In the genomic region with DNA sequence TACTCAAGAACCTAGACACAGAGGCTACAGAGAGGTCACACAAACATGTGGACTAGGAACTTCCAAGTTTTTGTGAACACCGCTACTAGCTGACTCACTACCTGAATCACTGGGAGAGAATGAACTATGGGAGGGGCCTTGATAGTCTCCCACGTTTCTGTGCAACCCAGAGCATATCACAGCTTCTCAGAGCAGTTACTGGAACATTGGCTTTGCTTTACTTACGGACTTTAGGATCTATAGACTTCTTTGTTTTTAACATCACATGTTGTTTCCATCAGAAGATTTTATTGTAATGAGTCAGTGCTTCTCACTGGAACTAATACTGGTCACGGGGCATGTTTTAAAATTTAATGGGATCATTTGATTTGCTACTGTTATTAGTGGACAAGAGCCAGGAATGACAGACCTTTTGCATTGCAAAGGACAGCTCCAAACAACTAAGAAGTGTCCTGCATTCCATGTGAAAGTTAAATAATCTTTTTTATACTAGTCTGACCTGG, we compare ENCODE assay signal across 1 cellular context.
TF ChIP-seq lines count a peak whose summit lies in the region.

No MANE protein-coding gene starts in this region.

TF ChIP-seq in IMR-90, 13 proteins besides CTCF, POLR2A, EP300 and RAD21:
- TF ChIP-seq FOS (IDR thresholded peaks at IDR 0.05; ENCODE audit: low read depth, low read length) = peak; percentile 64
- no peak for TF ChIP-seq MXI1 (IDR thresholded peaks at IDR 0.05; ENCODE audit: borderline replicate concordance, low read depth, low read length)
- TF ChIP-seq RFX5 (IDR thresholded peaks at IDR 0.05; ENCODE audit: low read depth, low read length) = no peak
- no peak for TF ChIP-seq RCOR1 (IDR thresholded peaks at IDR 0.05; ENCODE audit: insufficient replicate concordance, low read length)
- TF ChIP-seq MAFK (IDR thresholded peaks at IDR 0.05; ENCODE audit: low read depth, low read length) = no peak
- TF ChIP-seq, protein P1, sequence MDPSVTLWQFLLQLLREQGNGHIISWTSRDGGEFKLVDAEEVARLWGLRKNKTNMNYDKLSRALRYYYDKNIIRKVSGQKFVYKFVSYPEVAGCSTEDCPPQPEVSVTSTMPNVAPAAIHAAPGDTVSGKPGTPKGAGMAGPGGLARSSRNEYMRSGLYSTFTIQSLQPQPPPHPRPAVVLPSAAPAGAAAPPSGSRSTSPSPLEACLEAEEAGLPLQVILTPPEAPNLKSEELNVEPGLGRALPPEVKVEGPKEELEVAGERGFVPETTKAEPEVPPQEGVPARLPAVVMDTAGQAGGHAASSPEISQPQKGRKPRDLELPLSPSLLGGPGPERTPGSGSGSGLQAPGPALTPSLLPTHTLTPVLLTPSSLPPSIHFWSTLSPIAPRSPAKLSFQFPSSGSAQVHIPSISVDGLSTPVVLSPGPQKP (IDR thresholded peaks at IDR 0.05; ENCODE audit: borderline replicate concordance, low read depth, low read length) = no peak
- peak; percentile 36; the same call in 1 of the 2 replicates for TF ChIP-seq BHLHE40 (IDR thresholded peaks at IDR 0.05; ENCODE audit: low read depth, low read length)
- TF ChIP-seq, protein P2, sequence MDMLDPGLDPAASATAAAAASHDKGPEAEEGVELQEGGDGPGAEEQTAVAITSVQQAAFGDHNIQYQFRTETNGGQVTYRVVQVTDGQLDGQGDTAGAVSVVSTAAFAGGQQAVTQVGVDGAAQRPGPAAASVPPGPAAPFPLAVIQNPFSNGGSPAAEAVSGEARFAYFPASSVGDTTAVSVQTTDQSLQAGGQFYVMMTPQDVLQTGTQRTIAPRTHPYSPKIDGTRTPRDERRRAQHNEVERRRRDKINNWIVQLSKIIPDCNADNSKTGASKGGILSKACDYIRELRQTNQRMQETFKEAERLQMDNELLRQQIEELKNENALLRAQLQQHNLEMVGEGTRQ (IDR thresholded peaks at IDR 0.05; ENCODE audit: low read depth, low read length) = peak; percentile 54
- no peak for TF ChIP-seq SMC3 (IDR thresholded peaks at IDR 0.05; ENCODE audit: low read depth, low read length)
- TF ChIP-seq MAZ (IDR thresholded peaks at IDR 0.05; ENCODE audit: borderline replicate concordance, low read depth, low read length) = 0 out of 2 replicates have a peak, but pooled peaks have one; percentile 29
- TF ChIP-seq CHD1 (IDR thresholded peaks at IDR 0.05; ENCODE audit: low read depth, low read length) = no peak
- no peak for TF ChIP-seq NFE2L2 (IDR thresholded peaks at IDR 0.05; ENCODE audit: low read depth, low read length)
